1 cellular context compared by ENCODE assay signal in genomic region chr14:89348726-89349125, GRCh38.
TF ChIP-seq lines count a peak whose summit lies in the region.

No MANE protein-coding gene starts in this region.

TF ChIP-seq in GM23338, 12 proteins besides CTCF, POLR2A, EP300 and RAD21 (continued from another document):
- TF ChIP-seq ZNF331 (CRISPR knock-in tag; IDR thresholded peaks at IDR 0.05; ENCODE audit: low read depth) (no peak), ETS1 (IDR thresholded peaks at IDR 0.05) (no peak), NANOG (IDR thresholded peaks at IDR 0.05; ENCODE audit: borderline replicate concordance) (peak; percentile 18; the same call in 1 of the 2 replicates)
